8 cellular contexts compared by ENCODE assay signal in the genomic region with DNA sequence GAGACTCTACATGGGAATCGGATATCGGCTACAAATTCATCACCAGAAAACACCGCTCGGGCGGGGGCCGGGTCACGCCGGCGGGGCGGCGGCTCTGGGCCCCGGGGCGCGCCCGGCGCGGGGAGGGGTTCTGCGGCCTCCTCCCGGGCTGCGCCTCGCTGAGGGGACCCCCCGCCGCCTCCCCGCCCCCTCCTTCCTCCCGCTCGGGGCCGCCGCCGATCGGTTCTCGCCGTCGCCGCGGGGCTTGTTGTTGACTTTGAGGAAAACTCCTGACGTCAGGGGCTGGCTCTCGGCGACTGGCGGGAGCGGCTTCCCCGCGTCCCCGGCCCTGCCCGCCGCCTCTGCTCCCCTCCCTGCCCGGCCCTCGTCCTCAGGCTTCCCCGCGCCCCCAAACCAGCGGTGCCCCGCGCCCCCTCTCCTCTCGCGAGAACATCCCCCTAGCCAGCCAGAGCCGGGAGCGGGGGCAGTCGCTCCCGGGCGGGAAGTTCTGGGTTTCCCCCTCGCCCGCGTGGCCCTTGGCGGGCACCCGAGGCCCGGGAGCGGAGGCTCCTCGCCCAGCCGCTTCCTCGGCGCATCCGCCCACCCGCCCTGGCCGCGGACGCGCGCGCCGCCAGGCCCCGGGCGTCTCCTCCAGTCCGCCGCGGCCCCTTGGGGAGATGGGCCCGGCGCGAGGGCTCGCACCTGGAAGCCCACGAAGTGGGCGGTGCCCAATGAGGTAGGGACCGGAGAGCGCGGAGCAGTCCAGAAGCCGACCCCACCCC. TPM values are rescaled to one million over a fixed set of nuclear protein-coding genes. Genes with fewer than 3 reads are reported as not detected.
DNase-seq lines count a peak whose midpoint lies in the region; ATAC-seq and TF ChIP-seq lines count a peak whose summit lies in the region.

No MANE protein-coding gene starts in this region.

- H2AFZ ChIP-seq in PC-3 (ENCODE audit: low read length): peak overlapping the region; percentile 88

- CTCF ChIA-PET in PC-3 (lab: Charles Lee): no interaction called here

- no peaks in the 10 kb centered on the region for H3K9me2 ChIP-seq in PC-3 (replicated peaks; ENCODE audit: low read length)

- H3K27ac Mint-ChIP-seq in activated T-helper 2 cell treated with anti-CD3 and anti-CD28 coated beads, Interferon-gamma antibody, Interleukin-2, Interleukin-4, amounts not matched to agents 10 μg/mL and 5 μg/mL and 100 μg/mL, durations not matched to agents 14 hours and 24 hours and 36 hours: peak overlapping the region; percentile 84
- peak overlapping the region; percentile 68 to 78 for H3K27ac Mint-ChIP-seq in natural killer cell treated with Interleukin-12 subunit alpha and Interleukin-12 subunit beta and Interleukin-15 and Interleukin-18, amount 100 ng/mL, for 72 hours

- peak overlapping the region; percentile 81 for H3K4me3 Mint-ChIP-seq in activated T-helper 2 cell treated with anti-CD3 and anti-CD28 coated beads, Interferon-gamma antibody, Interleukin-2, Interleukin-4, amounts not matched to agents 10 μg/mL and 5 μg/mL and 100 μg/mL, durations not matched to agents 14 hours and 24 hours and 36 hours (ENCODE audit: low read depth)
- H3K4me3 Mint-ChIP-seq in natural killer cell treated with Interleukin-12 subunit alpha and Interleukin-12 subunit beta and Interleukin-15 and Interleukin-18, amount 100 ng/mL, for 72 hours: peak overlapping the region; percentile 90

- peak overlapping the region; percentile 93 for H3K9ac ChIP-seq in PC-3 (ENCODE audit: low read length)

- no peaks in the 10 kb centered on the region for H3K9me3 Mint-ChIP-seq in activated T-helper 2 cell treated with anti-CD3 and anti-CD28 coated beads, Interferon-gamma antibody, Interleukin-2, Interleukin-4, amounts not matched to agents 10 μg/mL and 5 μg/mL and 100 μg/mL, durations not matched to agents 14 hours and 24 hours and 36 hours
- no peaks in the 10 kb centered on the region for H3K9me3 Mint-ChIP-seq in natural killer cell treated with Interleukin-12 subunit alpha and Interleukin-12 subunit beta and Interleukin-15 and Interleukin-18, amount 100 ng/mL, for 72 hours

- peaks cover 18% of the 10 kb centered on the region for H3K4me1 Mint-ChIP-seq in activated T-helper 2 cell treated with anti-CD3 and anti-CD28 coated beads, Interferon-gamma antibody, Interleukin-2, Interleukin-4, amounts not matched to agents 10 μg/mL and 5 μg/mL and 100 μg/mL, durations not matched to agents 14 hours and 24 hours and 36 hours (ENCODE audit: low read depth)
- H3K4me1 Mint-ChIP-seq in natural killer cell treated with Interleukin-12 subunit alpha and Interleukin-12 subunit beta and Interleukin-15 and Interleukin-18, amount 100 ng/mL, for 72 hours (ENCODE audit: low read depth in 2 of 2): peaks cover 16 to 32% of the 10 kb centered on the region in 2 donors

- H4K20me1 ChIP-seq in PC-3 (ENCODE audit: low read length): no peaks in the 10 kb centered on the region; the same call in 1 of the 2 replicates

- H3K36me3 Mint-ChIP-seq in activated T-helper 2 cell treated with anti-CD3 and anti-CD28 coated beads, Interferon-gamma antibody, Interleukin-2, Interleukin-4, amounts not matched to agents 10 μg/mL and 5 μg/mL and 100 μg/mL, durations not matched to agents 14 hours and 24 hours and 36 hours (ENCODE audit: low read depth): peaks cover 3% of the 10 kb centered on the region
- H3K36me3 Mint-ChIP-seq in natural killer cell treated with Interleukin-12 subunit alpha and Interleukin-12 subunit beta and Interleukin-15 and Interleukin-18, amount 100 ng/mL, for 72 hours: no peaks in the 10 kb centered on the region

- H3K27ac ChIP-seq in PC-3 (ENCODE audit: low read length): peak overlapping the region; percentile 88

- peak overlapping the region; percentile 88 for H3K4me2 ChIP-seq in PC-3 (ENCODE audit: low read length)

- H3K4me3 ChIP-seq in PC-3 (ENCODE audit: low read length): peak overlapping the region; percentile 70
- H3K4me3 ChIP-seq in fibroblast of mammary gland (ENCODE audit: control insufficient read depth, low read depth, low read length): peak overlapping the region; percentile 76

- peak; percentile 54 for ATAC-seq in GM21367 (IDR thresholded peaks at IDR 0.05; ENCODE audit: unreplicated experiment)
- ATAC-seq in PC-3: peak; percentile 62
- peak; percentile 85 to 87 for ATAC-seq in natural killer cell treated with Interleukin-12 subunit alpha and Interleukin-12 subunit beta and Interleukin-15 and Interleukin-18, amount 100 ng/mL, for 72 hours

- no peaks in the 10 kb centered on the region for H3K36me3 ChIP-seq in PC-3 (ENCODE audit: low read depth, low read length)

- H3K79me2 ChIP-seq in PC-3 (ENCODE audit: low read length): peaks cover 36% of the 10 kb centered on the region

- H3K27me3 ChIP-seq in PC-3 (ENCODE audit: low read length): no peaks in the 10 kb centered on the region

- POLR2A ChIA-PET in PC-3 (lab: Charles Lee; ENCODE audit: unreplicated experiment): interaction anchor here (0.6 to 0.7 kb wide), 5 partner anchors 28 to 1160 kb away, joined by 3 to 14 read pairs (median 7); no protein-coding TSS in a partner anchor

- H3K9me3 ChIP-seq in PC-3 (ENCODE audit: low read length): no peaks in the 10 kb centered on the region

- intact Hi-C loops in PC-3 (cut with micrococcal nuclease): loop anchor here (5.0 kb wide), 1 partner anchor 312 kb away; no protein-coding TSS in a partner anchor
- intact Hi-C loops in activated T-helper 2 cell treated with anti-CD3 and anti-CD28 coated beads, Interferon-gamma antibody, Interleukin-2, Interleukin-4, amounts not matched to agents 10 μg/mL and 5 μg/mL and 100 μg/mL, durations not matched to agents 14 hours and 24 hours and 36 hours (cut with micrococcal nuclease): loop anchor here (1.0 to 10.0 kb wide), 6 partner anchors 87 to 802 kb away; a partner anchor contains a TSS

- BruUV-seq in PC-3 (replicated peaks; lab: Mats Ljungman, UMichigan): no TSS peak

- H3F3A ChIP-seq in PC-3 (ENCODE audit: low read length, unreplicated experiment): no peaks in the 10 kb centered on the region

- no peak for TF ChIP-seq CTCF in PC-3 (conservative IDR thresholded peaks at IDR 0.05; ENCODE audit: low read depth, low read length)
- no peak for TF ChIP-seq CTCF in fibroblast of mammary gland (conservative IDR thresholded peaks at IDR 0.05; ENCODE audit: control insufficient read depth, insufficient read depth, low read depth, low read length)

- DNase-seq in D341Med (ENCODE audit: low spot score): peak; percentile 92
- peak; percentile 70 for DNase-seq in HT1080 (ENCODE audit: low read depth)
- DNase-seq in PC-3: peak; percentile 85
- peak; percentile 73 for DNase-seq in activated T-helper 2 cell treated with anti-CD3 and anti-CD28 coated beads, Interferon-gamma antibody, Interleukin-2, Interleukin-4, amounts not matched to agents 10 μg/mL and 5 μg/mL and 100 μg/mL, durations not matched to agents 14 hours and 24 hours and 36 hours (ENCODE audit: low spot score)
- peak; percentile 80 for DNase-seq in fibroblast of mammary gland (ENCODE audit: low read depth)
- peak; percentile 88 for DNase-seq in natural killer cell treated with Interleukin-12 subunit alpha and Interleukin-12 subunit beta and Interleukin-15 and Interleukin-18, amount 100 ng/mL, for 72 hours (ENCODE audit: low spot score)
- DNase-seq in stimulated activated naive CD4-positive, alpha-beta T cell (lab: John Stamatoyannopoulos, UW): peak; percentile 81 to 93 (median 86)

- H3K27me3 Mint-ChIP-seq in activated T-helper 2 cell treated with anti-CD3 and anti-CD28 coated beads, Interferon-gamma antibody, Interleukin-2, Interleukin-4, amounts not matched to agents 10 μg/mL and 5 μg/mL and 100 μg/mL, durations not matched to agents 14 hours and 24 hours and 36 hours (ENCODE audit: low read depth): peaks cover 39% of the 10 kb centered on the region
- peaks cover 0 to 6% of the 10 kb centered on the region in 2 donors for H3K27me3 Mint-ChIP-seq in natural killer cell treated with Interleukin-12 subunit alpha and Interleukin-12 subunit beta and Interleukin-15 and Interleukin-18, amount 100 ng/mL, for 72 hours

- peaks cover 29% of the 10 kb centered on the region for H3K4me1 ChIP-seq in PC-3 (ENCODE audit: insufficient read depth, low read length)

RNA-seq across cellular contexts. Expression of a gene that starts 0.5 kb away (rescaled TPM):
- 10.7 and 15.4 TPM in 2 replicates for total RNA-seq in HT1080 (2014; rRNA removed; shearing (Covaris generic))
- 29.3 and 39.6 TPM in 2 replicates for polyA plus RNA-seq in HT1080 (2015; cell fraction: cytosol; rRNA removed)
- polyA plus RNA-seq in HT1080 (2015; cell fraction: nucleus; rRNA removed): 20.8 and 21.3 TPM in 2 replicates
- total RNA-seq in PC-3 (2014; rRNA removed): 18.7 and 24.6 TPM in 2 replicates
- total RNA-seq in activated T-helper 2 cell treated with anti-CD3 and anti-CD28 coated beads, Interferon-gamma antibody, Interleukin-2, Interleukin-4, amounts not matched to agents 10 μg/mL and 5 μg/mL and 100 μg/mL, durations not matched to agents 14 hours and 24 hours and 36 hours: 35.3 and 39.3 TPM in 2 replicates
- 10 to 100 TPM; 38.1 to 41.8 TPM for total RNA-seq in natural killer cell treated with Interleukin-12 subunit alpha and Interleukin-12 subunit beta and Interleukin-15 and Interleukin-18, amount 100 ng/mL, for 72 hours

Comparison
In these comparisons a context has a peak if more than half of its experiments do, and no peak if none do; other contexts are left out.
1. Peak in every context shown above with its lines: DNase-seq, ATAC-seq, H3K4me3 ChIP-seq and H3K27ac ChIP-seq.